Comparison of ENCODE assay signal across 23 cellular contexts in genomic region chr12:56037161-56037560, GRCh38. TPM values are rescaled to one million over a fixed set of nuclear protein-coding genes. Genes with fewer than 3 reads are reported as not detected.
DNase-seq lines count a peak whose midpoint lies in the region; ATAC-seq and TF ChIP-seq lines count a peak whose summit lies in the region.
"Had no signal": no experiment of that assay in that cellular context is flagged by ENCODE, and none has a peak within 500 bp of the region (broad histone marks: within the 10 kb centered on the region; RNA-seq: fewer than 3 reads in every experiment).

No MANE protein-coding gene starts in this region.

- H3K27me3 Mint-ChIP-seq in stimulated activated naive CD8-positive, alpha-beta T cell treated with anti-CD3 and anti-CD28 coated beads, Interleukin-15, amount 100 ng/mL, for 72 hours: no peaks in the 10 kb centered on the region
- H3K27me3 Mint-ChIP-seq in type B pancreatic cell: no peaks in the 10 kb centered on the region

- no peaks in the 10 kb centered on the region for H3K9me3 ChIP-seq in adipocyte (ENCODE audit: control insufficient read depth, low read length)
- H3K9me3 ChIP-seq: esophagus muscularis mucosa, left lung, upper lobe of right lung had no signal

- H3K4me1 ChIP-seq in adipocyte (ENCODE audit: control insufficient read depth, insufficient read depth, low read length): peaks cover 36% of the 10 kb centered on the region

- peak; percentile 22 for DNase-seq in SIG-M5 treated with dmso at 0.1 percent for 504 hours (lab: John Stamatoyannopoulos, UW; ENCODE audit: unreplicated experiment)
- no peak for DNase-seq in SIG-M5 (lab: John Stamatoyannopoulos, UW)
- no peak for DNase-seq in stimulated activated naive CD8-positive, alpha-beta T cell treated with anti-CD3 and anti-CD28 coated beads, Interleukin-15, amount 100 ng/mL, for 72 hours
- DNase-seq in stimulated activated naive CD8-positive, alpha-beta T cell treated with anti-CD3 and anti-CD28 coated beads, Interleukin-15, Interleukin-2, amounts not matched to agents 100 U/mL and 50 U/mL, for 24 hours: no peak
- DNase-seq in adipocyte (ENCODE audit: low read depth): no peak
- DNase-seq in type B pancreatic cell (ENCODE audit: extremely low spot score, unreplicated experiment): no peak
- no peak for DNase-seq in NCI-H187 treated with DMSO at 0.1 percent for 48 hours (lab: John Stamatoyannopoulos, UW)
- DNase-seq: activated CD4-positive, alpha-beta T cell treated with anti-CD3 and anti-CD28 coated beads, Interleukin-2, amount 50 U/mL, for 4 hours; activated T-cell treated with anti-CD3 and anti-CD28 coated beads for 4 hours; effector memory CD4-positive, alpha-beta T cell; GF-D8; hippocampal formation; KBM-7; left lung; mesendoderm; NCI-H146; NCI-H2171; NCI-H524 treated with DMSO at 0.1 percent for 48 hours; T1000; upper lobe of right lung had no signal

- no peak for TF ChIP-seq CTCF in type B pancreatic cell (conservative IDR thresholded peaks at IDR 0.05)

- H3K36me3 Mint-ChIP-seq in type B pancreatic cell: peaks cover 25% of the 10 kb centered on the region

- H3K27ac Mint-ChIP-seq in stimulated activated naive CD8-positive, alpha-beta T cell treated with anti-CD3 and anti-CD28 coated beads, Interleukin-15, amount 100 ng/mL, for 72 hours: peak overlapping the region in 1 of 2 donors; percentile 96
- H3K27ac Mint-ChIP-seq in type B pancreatic cell: peak overlapping the region; percentile 6

- no peaks in the 10 kb centered on the region for H3K27me3 ChIP-seq in adipocyte (replicated peaks; ENCODE audit: control insufficient read depth, insufficient read depth, low read length)
- H3K27me3 ChIP-seq: esophagus muscularis mucosa, left lung, upper lobe of right lung had no signal

- peak overlapping the region; percentile 56 for H3K4me3 ChIP-seq in adipocyte (ENCODE audit: low read length)
- H3K4me3 ChIP-seq: esophagus muscularis mucosa, left lung, upper lobe of right lung had no signal

- peak overlapping the region; percentile 65 for H3K9ac ChIP-seq in adipocyte (ENCODE audit: low read length)

- no peak for ATAC-seq in stimulated activated naive CD8-positive, alpha-beta T cell treated with anti-CD3 and anti-CD28 coated beads, Interleukin-15, amount 100 ng/mL, for 72 hours
- ATAC-seq in stimulated activated naive CD8-positive, alpha-beta T cell treated with anti-CD3 and anti-CD28 coated beads, Interleukin-15, Interleukin-2, amounts not matched to agents 100 U/mL and 50 U/mL, for 24 hours: no peak
- no peak for ATAC-seq in GM18517 (IDR thresholded peaks at IDR 0.05; ENCODE audit: unreplicated experiment)
- ATAC-seq: left lung, upper lobe of right lung had no signal

- H3K4me1 Mint-ChIP-seq in stimulated activated naive CD8-positive, alpha-beta T cell treated with anti-CD3 and anti-CD28 coated beads, Interleukin-15, amount 100 ng/mL, for 72 hours: peaks cover 93% of the 10 kb centered on the region
- H3K4me1 Mint-ChIP-seq in type B pancreatic cell (ENCODE audit: unreplicated experiment): peaks cover 13% of the 10 kb centered on the region

- H3K9me3 Mint-ChIP-seq in stimulated activated naive CD8-positive, alpha-beta T cell treated with anti-CD3 and anti-CD28 coated beads, Interleukin-15, amount 100 ng/mL, for 72 hours: no peaks in the 10 kb centered on the region
- no peaks in the 10 kb centered on the region for H3K9me3 Mint-ChIP-seq in type B pancreatic cell

- peak overlapping the region; percentile 75 to 78 for H3K4me3 Mint-ChIP-seq in stimulated activated naive CD8-positive, alpha-beta T cell treated with anti-CD3 and anti-CD28 coated beads, Interleukin-15, amount 100 ng/mL, for 72 hours
- H3K4me3 Mint-ChIP-seq in type B pancreatic cell: no peak overlapping the region
- H3K4me3 Mint-ChIP-seq: brain had no signal

- peaks cover 27% of the 10 kb centered on the region for H3K36me3 ChIP-seq in adipocyte (ENCODE audit: control insufficient read depth, insufficient read depth, low read length, severe bottlenecking)

RNA-seq across cellular contexts. Expression of gene RPS26, which starts 4.6 kb away (rescaled TPM):
- 20.2 and 38.7 TPM in 2 replicates for total RNA-seq in type B pancreatic cell (ENCODE audit: low replicate concordance)

RNA-seq across cellular contexts. Expression of gene IKZF4, which starts 16.3 kb away (rescaled TPM):
- total RNA-seq in type B pancreatic cell (ENCODE audit: low replicate concordance): 6.1 and 21.0 TPM in 2 replicates

RNA-seq across cellular contexts. Expression of gene SUOX, which starts 40.1 kb away (rescaled TPM):
- 28.4 and 34.6 TPM in 2 replicates for total RNA-seq in type B pancreatic cell (ENCODE audit: low replicate concordance)

RNA-seq across cellular contexts. Expression of gene ERBB3, which starts 42.8 kb away (rescaled TPM):
- 76.5 and 176 TPM in 2 replicates for total RNA-seq in type B pancreatic cell (ENCODE audit: low replicate concordance)
